Comparison of ENCODE assay signal across 9 cellular contexts in genomic region chr11:13205446-13205845, GRCh38.
DNase-seq lines count a peak whose midpoint lies in the region; ATAC-seq and TF ChIP-seq lines count a peak whose summit lies in the region.
"Had no signal": no experiment of that assay in that cellular context is flagged by ENCODE, and none has a peak within 500 bp of the region (broad histone marks: within the 10 kb centered on the region; RNA-seq: fewer than 3 reads in every experiment).

No MANE protein-coding gene starts in this region.

- H3K4me3 Mint-ChIP-seq in endothelial cell (ENCODE audit: unreplicated experiment) = no peak overlapping the region

- TF ChIP-seq CTCF in endothelial cell (IDR thresholded peaks at IDR 0.05; ENCODE audit: unreplicated experiment) = no peak

- peaks cover 30% of the 10 kb centered on the region for H3K4me1 Mint-ChIP-seq in endothelial cell (ENCODE audit: unreplicated experiment)

- H3K9me3 Mint-ChIP-seq in endothelial cell (ENCODE audit: unreplicated experiment) = no peaks in the 10 kb centered on the region

- intact Hi-C loops in posterior cingulate gyrus (cut with DNase I) = no loop called here

- H3K27ac Mint-ChIP-seq in endothelial cell (ENCODE audit: unreplicated experiment) = peak overlapping the region; percentile 10

- DNase-seq in endothelial cell (ENCODE audit: low spot score) (no peak), HCEC 1CT (no peak), posterior cingulate gyrus (no peak), NCI-H82 (lab: John Stamatoyannopoulos, UW) (no peak)
- DNase-seq in stimulated activated CD4-positive, alpha-beta T cell treated with anti-CD3 and anti-CD28 coated beads, Interleukin-2, amount 100 ng/mL, for 24 hours = no peak
- DNase-seq: stimulated activated CD4-positive, alpha-beta T cell treated with anti-CD3 and anti-CD28 coated beads, Interleukin-2, amount 100 ng/mL, for 48 hours had no signal

- H3K27me3 Mint-ChIP-seq in endothelial cell (ENCODE audit: unreplicated experiment) = no peaks in the 10 kb centered on the region

- H3K36me3 Mint-ChIP-seq in endothelial cell (ENCODE audit: low read depth, unreplicated experiment) = no peaks in the 10 kb centered on the region

- peak; percentile 78 for ATAC-seq in GM18511 (IDR thresholded peaks at IDR 0.05; ENCODE audit: unreplicated experiment)
- ATAC-seq in GM21619 (IDR thresholded peaks at IDR 0.05; ENCODE audit: unreplicated experiment) = peak; percentile 68
- ATAC-seq in HG03460 (IDR thresholded peaks at IDR 0.05; ENCODE audit: unreplicated experiment) = peak; percentile 80
